In the genomic region with DNA sequence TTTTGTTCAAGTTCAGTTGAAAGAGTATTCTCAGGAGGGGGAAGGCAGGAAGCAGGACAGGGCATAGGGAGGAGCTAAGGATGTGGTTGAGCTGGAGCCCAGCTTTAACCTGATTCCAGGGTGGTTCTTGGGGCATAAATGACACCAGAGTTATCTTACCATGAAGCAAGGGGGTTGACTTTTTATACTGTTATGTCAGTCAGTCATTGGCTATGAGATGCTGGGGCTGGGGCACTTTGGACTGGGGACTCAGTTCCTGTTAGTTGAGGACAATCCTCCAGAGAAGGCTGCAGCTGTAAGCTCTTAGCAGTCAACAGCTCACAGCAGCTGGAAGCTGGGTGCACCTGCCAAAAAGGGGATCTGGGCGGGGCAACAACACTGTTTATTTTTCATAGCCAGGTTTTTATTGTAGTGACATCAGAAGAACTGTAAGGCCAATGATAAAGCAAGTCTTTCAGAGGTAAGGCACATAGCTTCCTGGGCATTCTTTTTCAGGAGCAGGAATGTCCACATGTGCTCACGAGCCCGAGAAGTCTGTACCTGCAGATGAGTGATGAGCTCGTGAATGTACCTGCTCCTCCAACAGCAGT, we compare ENCODE assay signal across 8 cellular contexts.
DNase-seq lines count a peak whose midpoint lies in the region; ATAC-seq and TF ChIP-seq lines count a peak whose summit lies in the region.

No MANE protein-coding gene starts in this region.

- no peaks in the 10 kb centered on the region for H3K9me3 Mint-ChIP-seq in stimulated activated naive CD8-positive, alpha-beta T cell treated with anti-CD3 and anti-CD28 coated beads, Interleukin-15, Interleukin-2, amounts not matched to agents 100 ng/mL and 50 ng/mL, for 24 hours
- H3K9me3 Mint-ChIP-seq in type B pancreatic cell, result peaks cover 5% of the 10 kb centered on the region

- H3K27ac Mint-ChIP-seq in stimulated activated naive CD8-positive, alpha-beta T cell treated with anti-CD3 and anti-CD28 coated beads, Interleukin-15, Interleukin-2, amounts not matched to agents 100 ng/mL and 50 ng/mL, for 24 hours, result peak overlapping the region; percentile 40
- no peak overlapping the region for H3K27ac Mint-ChIP-seq in type B pancreatic cell

- no peaks in the 10 kb centered on the region for H3K27me3 Mint-ChIP-seq in stimulated activated naive CD8-positive, alpha-beta T cell treated with anti-CD3 and anti-CD28 coated beads, Interleukin-15, Interleukin-2, amounts not matched to agents 100 ng/mL and 50 ng/mL, for 24 hours
- no peaks in the 10 kb centered on the region for H3K27me3 Mint-ChIP-seq in type B pancreatic cell

- peak overlapping the region; percentile 47 for H3K4me3 ChIP-seq in OCI-LY3 (ENCODE audit: low read length)
- no peak overlapping the region for H3K4me3 ChIP-seq in psoas muscle

- 37 to 42% (median 39%) methylated on average over 4 of the region's 4 CpGs for WGBS in psoas muscle, 3 donors

- no peak for DNase-seq in stimulated activated naive CD8-positive, alpha-beta T cell treated with anti-CD3 and anti-CD28 coated beads, Interleukin-15, Interleukin-2, amounts not matched to agents 100 U/mL and 50 U/mL, for 24 hours
- peak; percentile 18 to 72 for DNase-seq in psoas muscle
- no peak for DNase-seq in DMS 273 (lab: John Stamatoyannopoulos, UW; ENCODE audit: unreplicated experiment)
- no peak for DNase-seq in activated CD8-positive, alpha-beta memory T cell treated with anti-CD3 and anti-CD28 coated beads, Interleukin-2, amount 50 U/mL, for 4 hours
- DNase-seq in type B pancreatic cell (ENCODE audit: extremely low spot score, unreplicated experiment), result no peak

- H3K4me3 Mint-ChIP-seq in stimulated activated naive CD8-positive, alpha-beta T cell treated with anti-CD3 and anti-CD28 coated beads, Interleukin-15, Interleukin-2, amounts not matched to agents 100 ng/mL and 50 ng/mL, for 24 hours, result no peak overlapping the region
- H3K4me3 Mint-ChIP-seq in type B pancreatic cell, result no peak overlapping the region

- H3K36me3 ChIP-seq in OCI-LY3 (replicated peaks; ENCODE audit: low read depth, low read length), result no peaks in the 10 kb centered on the region
- H3K36me3 ChIP-seq in psoas muscle (ENCODE audit: insufficient read depth in 1 of 2, low read depth in 1 of 2), result no peaks in the 10 kb centered on the region

- H2AFZ ChIP-seq in OCI-LY3 (ENCODE audit: low read depth, low read length), result no peak overlapping the region

- ATAC-seq in stimulated activated naive CD8-positive, alpha-beta T cell treated with anti-CD3 and anti-CD28 coated beads, Interleukin-15, Interleukin-2, amounts not matched to agents 100 U/mL and 50 U/mL, for 24 hours, result no peak
- ATAC-seq in HG03342 (IDR thresholded peaks at IDR 0.05; ENCODE audit: unreplicated experiment), result peak; percentile 67
- ATAC-seq in psoas muscle, result peak; percentile 43 to 67 (median 56)

- intact Hi-C loops in psoas muscle (cut with DNase I), result no loop called here

- peak overlapping the region; percentile 51 for H3K4me2 ChIP-seq in OCI-LY3 (ENCODE audit: low read length)

- H3K36me3 Mint-ChIP-seq in stimulated activated naive CD8-positive, alpha-beta T cell treated with anti-CD3 and anti-CD28 coated beads, Interleukin-15, Interleukin-2, amounts not matched to agents 100 ng/mL and 50 ng/mL, for 24 hours (ENCODE audit: low read depth), result no peaks in the 10 kb centered on the region
- H3K36me3 Mint-ChIP-seq in type B pancreatic cell, result no peaks in the 10 kb centered on the region

- peak overlapping the region; percentile 43 for H3K9ac ChIP-seq in OCI-LY3 (ENCODE audit: low read length)

- peaks cover 53% of the 10 kb centered on the region for H3K4me1 ChIP-seq in OCI-LY3 (ENCODE audit: low read length)
- H3K4me1 ChIP-seq in psoas muscle, result peaks cover 13% of the 10 kb centered on the region

- no peaks in the 10 kb centered on the region for H4K20me1 ChIP-seq in OCI-LY3 (ENCODE audit: insufficient read depth, low read length)

- H3K27ac ChIP-seq in OCI-LY3 (ENCODE audit: low read length) (peak overlapping the region; percentile 86), psoas muscle (peak overlapping the region; percentile 59)

- no peaks in the 10 kb centered on the region for H3K9me3 ChIP-seq in OCI-LY3 (ENCODE audit: insufficient read depth, low read length)
- H3K9me3 ChIP-seq in psoas muscle, result no peaks in the 10 kb centered on the region

- H3K27me3 ChIP-seq in OCI-LY3 (ENCODE audit: low read depth, low read length), result no peaks in the 10 kb centered on the region
- H3K27me3 ChIP-seq in psoas muscle (ENCODE audit: insufficient read depth in 3 of 3, low read length in 2 of 3), result no peaks in the 10 kb centered on the region

- no peaks in the 10 kb centered on the region for H3K79me2 ChIP-seq in OCI-LY3 (ENCODE audit: low read length)

- H3K4me1 Mint-ChIP-seq in stimulated activated naive CD8-positive, alpha-beta T cell treated with anti-CD3 and anti-CD28 coated beads, Interleukin-15, Interleukin-2, amounts not matched to agents 100 ng/mL and 50 ng/mL, for 24 hours (ENCODE audit: low read depth), result peaks cover 20% of the 10 kb centered on the region
- H3K4me1 Mint-ChIP-seq in type B pancreatic cell (ENCODE audit: unreplicated experiment), result no peaks in the 10 kb centered on the region

- TF ChIP-seq CTCF in OCI-LY3 (IDR thresholded peaks at IDR 0.05; ENCODE audit: low read depth, low read length) (no peak), psoas muscle (IDR thresholded peaks at IDR 0.05) (no peak), type B pancreatic cell (conservative IDR thresholded peaks at IDR 0.05) (no peak)

Comparison
In these comparisons a context has a peak if more than half of its experiments do, and no peak if none do; other contexts are left out.
1. DNase-seq: peak in psoas muscle (2 of 2); none in stimulated activated naive CD8-positive, alpha-beta T cell treated with anti-CD3 and anti-CD28 coated beads, Interleukin-15, Interleukin-2, amounts not matched to agents 100 U/mL and 50 U/mL, for 24 hours (single experiment), DMS 273 (single experiment), activated CD8-positive, alpha-beta memory T cell treated with anti-CD3 and anti-CD28 coated beads, Interleukin-2, amount 50 U/mL, for 4 hours (single experiment) and type B pancreatic cell (single experiment).